8 cellular contexts compared by ENCODE assay signal in genomic region chr5:119269061-119269579, GRCh38.
DNase-seq lines count a peak whose midpoint lies in the region; ATAC-seq and TF ChIP-seq lines count a peak whose summit lies in the region.

No MANE protein-coding gene starts in this region.

- peaks cover 19% of the 10 kb centered on the region for H3K36me3 Mint-ChIP-seq in T-helper 1 cell treated with Interleukin-12 subunit alpha and Interleukin-12 subunit beta and Interleukin-4 antibody, amounts not matched to agents 30 μg/mL and 1 μg/mL, for 36 hours (ENCODE audit: low read depth)

- H3K4me3 ChIP-seq in HUES48 (ENCODE audit: low read depth, low read length) = peak overlapping the region; percentile 98
- peak overlapping the region; percentile 43 to 77 (median 46) for H3K4me3 ChIP-seq in thyroid gland (replicated peaks in 1 of 3)

- H3K9me3 ChIP-seq in HUES48 (ENCODE audit: control insufficient read depth, insufficient read depth, low read length) = no peaks in the 10 kb centered on the region
- H3K9me3 ChIP-seq in thyroid gland = no peaks in the 10 kb centered on the region

- in situ Hi-C loops in Caki2 (cut with HindIII; ENCODE audit: low pct_unique_long_range_greater_than_20kb, low sequenced_read_pairs) = no loop called here

- no peak for TF ChIP-seq POLR2A in thyroid gland (IDR thresholded peaks at IDR 0.05)

- peak overlapping the region; percentile 99 for H3K27ac Mint-ChIP-seq in T-helper 1 cell treated with Interleukin-12 subunit alpha and Interleukin-12 subunit beta and Interleukin-4 antibody, amounts not matched to agents 30 μg/mL and 1 μg/mL, for 36 hours

- H3K9me3 Mint-ChIP-seq in T-helper 1 cell treated with Interleukin-12 subunit alpha and Interleukin-12 subunit beta and Interleukin-4 antibody, amounts not matched to agents 30 μg/mL and 1 μg/mL, for 36 hours = peaks cover under 1% of the 10 kb centered on the region

- H3K27me3 Mint-ChIP-seq in T-helper 1 cell treated with Interleukin-12 subunit alpha and Interleukin-12 subunit beta and Interleukin-4 antibody, amounts not matched to agents 30 μg/mL and 1 μg/mL, for 36 hours (ENCODE audit: low read depth) = no peaks in the 10 kb centered on the region

- no peak for TF ChIP-seq CTCF in thyroid gland (IDR thresholded peaks at IDR 0.05)

- H3K4me3 Mint-ChIP-seq in T-helper 1 cell treated with Interleukin-12 subunit alpha and Interleukin-12 subunit beta and Interleukin-4 antibody, amounts not matched to agents 30 μg/mL and 1 μg/mL, for 36 hours = peak overlapping the region; percentile 100

- peaks cover 16% of the 10 kb centered on the region; the same call in 1 of the 2 replicates for H3K4me1 ChIP-seq in HUES48 (ENCODE audit: control insufficient read depth, insufficient read depth, low read length)
- H3K4me1 ChIP-seq in thyroid gland = peaks cover 8 to 24% of the 10 kb centered on the region in 2 donors

- H3K9ac ChIP-seq in HUES48 (ENCODE audit: low read depth, low read length) = peak overlapping the region; percentile 73

- H3K36me3 ChIP-seq in HUES48 (ENCODE audit: control insufficient read depth, insufficient read depth, low read length) (no peaks in the 10 kb centered on the region), thyroid gland (no peaks in the 10 kb centered on the region)

- peak; percentile 8 for ATAC-seq in GM19467 (IDR thresholded peaks at IDR 0.05; ENCODE audit: unreplicated experiment)

- peak; percentile 52 for DNase-seq in Caki2 (ENCODE audit: low read depth)
- peak; percentile 55 for DNase-seq in dermis blood vessel endothelial cell
- peak; percentile 19 to 50 for DNase-seq in lung microvascular endothelial cell (ENCODE audit: low read depth in 2 of 2)
- DNase-seq in thyroid gland = peak; percentile 45 to 48
- no peak for DNase-seq in NCI-H1048 (lab: John Stamatoyannopoulos, UW)

- H3K4me1 Mint-ChIP-seq in T-helper 1 cell treated with Interleukin-12 subunit alpha and Interleukin-12 subunit beta and Interleukin-4 antibody, amounts not matched to agents 30 μg/mL and 1 μg/mL, for 36 hours (ENCODE audit: low read depth) = peaks cover 65% of the 10 kb centered on the region

- H3K27me3 ChIP-seq in HUES48 (ENCODE audit: control insufficient read depth, insufficient read depth, low read length) = peaks cover 15% of the 10 kb centered on the region
- no peaks in the 10 kb centered on the region for H3K27me3 ChIP-seq in thyroid gland

- H3K27ac ChIP-seq in HUES48 (ENCODE audit: low read depth, low read length) (peak overlapping the region; percentile 85), thyroid gland (peak overlapping the region; percentile 29 to 93 (median 81))

- intact Hi-C loops in thyroid gland (cut with DNase I) = no loop called here

- WGBS in thyroid gland, 2 donors = 4 to 8% methylated on average over 23 of the region's 23 CpGs
